ENCODE assay signal across 24 cellular contexts in the genomic region with DNA sequence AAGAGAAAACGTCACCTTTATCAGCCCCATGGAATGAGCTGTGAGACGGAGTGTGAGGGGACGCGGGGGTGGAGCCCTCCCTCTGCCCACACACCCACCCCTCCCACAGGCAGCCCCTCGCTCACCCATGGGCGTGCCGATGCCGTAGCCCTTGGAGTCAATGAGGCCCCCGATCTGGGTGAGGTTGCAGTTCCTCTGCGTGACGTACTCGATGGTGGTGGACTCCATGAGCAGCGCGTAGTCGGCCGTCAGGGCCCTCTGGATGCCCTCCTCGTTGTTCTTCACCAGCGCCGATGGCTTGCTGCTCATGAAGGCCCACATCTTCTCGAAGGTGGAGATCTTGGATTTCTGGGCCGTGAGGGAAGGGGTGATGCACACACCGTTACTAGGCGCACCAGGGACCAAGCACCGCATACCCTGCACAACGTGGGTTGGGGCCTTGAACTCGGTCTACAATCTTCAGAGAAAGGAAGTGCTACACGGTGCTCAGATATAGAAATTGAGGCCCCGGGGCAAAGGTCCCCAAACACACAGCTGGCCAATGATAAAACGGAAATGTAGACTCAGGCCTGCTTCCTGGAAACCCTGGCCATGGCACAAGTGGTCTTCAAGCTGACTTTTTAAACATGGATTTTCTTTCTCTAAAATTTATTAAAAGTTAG.
"Had no signal": no experiment of that assay in that cellular context is flagged by ENCODE, and none has a peak within 500 bp of the region (broad histone marks: within the 10 kb centered on the region; RNA-seq: fewer than 3 reads in every experiment).

No MANE protein-coding gene starts in this region.

- H3K4me1 Mint-ChIP-seq: activated naive CD8-positive, alpha-beta T cell treated with anti-CD3 and anti-CD28 coated beads, Interleukin-2, amount 50 U/mL, for 24 hours had no signal

- H3K9me3 ChIP-seq: ascending aorta, body of pancreas, Peyer's patch, SJCRH30 had no signal

- H3K27me3 ChIP-seq: ascending aorta, body of pancreas, Peyer's patch had no signal

- H3K4me3 ChIP-seq: ascending aorta, body of pancreas, Peyer's patch, SJCRH30 had no signal

- H3K9me3 Mint-ChIP-seq: activated CD8-positive, alpha-beta T cell treated with anti-CD3 and anti-CD28 coated beads for 36 hours; activated naive CD4-positive, alpha-beta T cell treated with anti-CD3 and anti-CD28 coated beads, Interleukin-2, amount 50 U/mL, for 72 hours; activated naive CD8-positive, alpha-beta T cell treated with anti-CD3 and anti-CD28 coated beads, Interleukin-2, amount 50 U/mL, for 24 hours; activated T-cell treated with anti-CD3 and anti-CD28 coated beads, Interleukin-2, amount 50 U/mL, for 72 hours; activated T-helper 2 cell treated with anti-CD3 and anti-CD28 coated beads, Interferon-gamma antibody, Interleukin-2, Interleukin-4, amounts not matched to agents 10 μg/mL and 5 μg/mL and 100 μg/mL, durations not matched to agents 14 hours and 24 hours and 36 hours; T-helper 1 cell treated with Interleukin-12 subunit alpha and Interleukin-12 subunit beta and Interleukin-4 antibody, amounts not matched to agents 30 μg/mL and 1 μg/mL, for 36 hours had no signal

- H3K4me3 Mint-ChIP-seq: activated CD8-positive, alpha-beta T cell treated with anti-CD3 and anti-CD28 coated beads for 36 hours; activated naive CD8-positive, alpha-beta T cell treated with anti-CD3 and anti-CD28 coated beads, Interleukin-2, amount 50 U/mL, for 24 hours; activated T-cell treated with anti-CD3 and anti-CD28 coated beads, Interleukin-2, amount 50 U/mL, for 72 hours; T-helper 1 cell treated with Interleukin-12 subunit alpha and Interleukin-12 subunit beta and Interleukin-4 antibody, amounts not matched to agents 30 μg/mL and 1 μg/mL, for 36 hours had no signal

- H3K27ac ChIP-seq: ascending aorta, body of pancreas, Peyer's patch, RWPE1, SJCRH30 had no signal

- H3K36me3 Mint-ChIP-seq: activated naive CD4-positive, alpha-beta T cell treated with anti-CD3 and anti-CD28 coated beads, Interleukin-2, amount 50 U/mL, for 72 hours had no signal

- H3K4me1 ChIP-seq: ascending aorta, body of pancreas, Peyer's patch, SJCRH30 had no signal

- H3K36me3 ChIP-seq: ascending aorta, Peyer's patch, SJCRH30 had no signal

- DNase-seq: activated CD4-positive, alpha-beta T cell treated with anti-CD3 and anti-CD28 coated beads for 4 hours; activated CD8-positive, alpha-beta memory T cell treated with anti-CD3 and anti-CD28 coated beads, Interleukin-2, amount 50 U/mL, for 4 hours; activated CD8-positive, alpha-beta T cell treated with anti-CD3 and anti-CD28 coated beads for 36 hours; activated naive CD8-positive, alpha-beta T cell treated with anti-CD3 and anti-CD28 coated beads, Interleukin-2, amount 50 U/mL, for 24 hours; activated T-cell treated with anti-CD3 and anti-CD28 coated beads, Interleukin-2, amount 50 U/mL, for 72 hours; amniotic stem cell; body of pancreas; central memory CD4-positive, alpha-beta T cell; Kasumi-1; KBM-7; NCI-H1048; NCI-H146; NCI-H187 treated with DMSO at 0.1 percent for 48 hours; NCI-H2081 treated with DMSO at 0.1 percent for 48 hours; NCI-H446; Peyer's patch; Right ventricle myocardium superior; SJCRH30; T-helper 9 cell had no signal

- H3K27ac Mint-ChIP-seq: activated CD8-positive, alpha-beta T cell treated with anti-CD3 and anti-CD28 coated beads for 36 hours; activated naive CD8-positive, alpha-beta T cell treated with anti-CD3 and anti-CD28 coated beads, Interleukin-2, amount 50 U/mL, for 24 hours; activated T-cell treated with anti-CD3 and anti-CD28 coated beads, Interleukin-2, amount 50 U/mL, for 72 hours; activated T-helper 2 cell treated with anti-CD3 and anti-CD28 coated beads, Interferon-gamma antibody, Interleukin-2, Interleukin-4, amounts not matched to agents 10 μg/mL and 5 μg/mL and 100 μg/mL, durations not matched to agents 14 hours and 24 hours and 36 hours; T-helper 1 cell treated with Interleukin-12 subunit alpha and Interleukin-12 subunit beta and Interleukin-4 antibody, amounts not matched to agents 30 μg/mL and 1 μg/mL, for 36 hours had no signal
